Comparison of ENCODE assay signal across 10 cellular contexts in the genomic region with DNA sequence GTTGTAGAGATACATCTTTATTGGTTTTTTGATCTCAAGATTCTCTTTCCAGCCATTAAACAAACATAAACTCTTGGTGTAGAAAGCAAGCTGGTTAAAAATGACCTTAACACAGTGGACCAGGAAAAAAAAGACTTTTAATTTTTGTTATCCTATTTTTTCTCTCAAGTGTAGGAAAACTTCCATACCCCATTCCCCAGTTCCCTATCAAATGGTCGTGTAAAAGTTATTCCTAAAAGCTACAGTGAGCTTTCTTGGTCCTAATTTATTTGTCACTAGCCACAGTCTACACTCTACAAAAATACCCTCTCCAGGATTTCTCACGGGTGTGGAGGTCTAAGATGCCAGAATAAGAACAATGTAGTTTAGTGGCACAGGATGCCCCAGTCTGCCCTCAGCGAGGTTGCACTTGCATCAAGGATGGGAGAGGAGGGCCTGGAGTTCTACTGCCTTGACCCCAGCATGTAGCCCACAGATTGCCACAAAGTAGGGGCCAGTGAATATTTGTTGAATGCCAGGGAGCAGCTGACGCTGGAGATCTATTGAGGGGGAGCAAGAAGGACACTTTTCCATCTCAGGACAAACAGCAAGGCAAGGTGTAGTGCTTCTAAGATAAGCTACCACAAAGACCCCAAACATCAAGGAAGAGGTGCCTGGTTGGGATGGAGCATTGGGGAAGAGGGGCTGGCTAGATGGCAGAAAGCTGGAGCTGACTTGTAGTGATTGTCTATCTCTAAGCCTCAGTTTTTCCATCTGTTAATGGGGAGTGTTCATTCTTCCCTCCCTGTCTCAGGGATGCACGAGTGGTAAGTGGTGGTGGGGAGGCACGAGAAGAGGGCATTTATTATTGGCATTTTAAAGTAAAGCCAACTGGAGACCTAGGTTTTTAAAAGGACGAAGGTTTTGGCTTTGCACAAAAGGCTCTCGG. TPM values are rescaled to one million over a fixed set of nuclear protein-coding genes. Genes with fewer than 3 reads are reported as not detected.
DNase-seq lines count a peak whose midpoint lies in the region; ATAC-seq, FAIRE-seq and TF ChIP-seq lines count a peak whose summit lies in the region.
"Had no signal": no experiment of that assay in that cellular context is flagged by ENCODE, and none has a peak within 500 bp of the region (broad histone marks: within the 10 kb centered on the region; RNA-seq: fewer than 3 reads in every experiment).

No MANE protein-coding gene starts in this region.

- H3K36me3 Mint-ChIP-seq in mesothelial cell of epicardium: no peaks in the 10 kb centered on the region

- no peak for TF ChIP-seq POLR2A in K562 (conservative IDR thresholded peaks at IDR 0.05)

- DNase-seq in stimulated activated naive CD8-positive, alpha-beta T cell treated with anti-CD3 and anti-CD28 coated beads, Interleukin-15, amount 100 ng/mL, for 72 hours: no peak
- no peak for DNase-seq in stimulated activated naive CD8-positive, alpha-beta T cell treated with anti-CD3 and anti-CD28 coated beads, Interleukin-15, Interleukin-2, amounts not matched to agents 100 U/mL and 50 U/mL, for 24 hours
- DNase-seq in K562 (ENCODE audit: extremely low read depth in 1 of 4, low spot score in 3 of 4): no peak
- no peak for DNase-seq in mesothelial cell of epicardium (ENCODE audit: low spot score in 2 of 2, unreplicated experiment in 2 of 2)
- DNase-seq in activated CD4-positive, CD25-positive, alpha-beta regulatory T cell (lab: John Stamatoyannopoulos, UW): no peak
- DNase-seq in globus pallidus (ENCODE audit: low spot score): no peak
- DNase-seq: activated effector memory CD4-positive, alpha-beta T cell treated with Interleukin-2 at 50 U/mL for 16 hours; effector CD4-positive, alpha-beta T cell had no signal

- BruUV-seq in K562 (replicated peaks; lab: Mats Ljungman, UMichigan): TSS peak; percentile 39

- CTCF ChIA-PET in K562 (lab: Yijun Ruan, JAX; ENCODE audit: low intra/inter-chr PET ratio): no interaction called here

- FAIRE-seq in K562 (lab: Jason Lieb, UNC): no peak

- H3K4me3 ChIP-seq in K562: peak overlapping the region; percentile 80
- peak overlapping the region; percentile 61 for H3K4me3 ChIP-seq in urinary bladder (ENCODE audit: low read depth, low read length)

- H3K9me1 ChIP-seq in K562 (ENCODE audit: control insufficient read depth, insufficient read depth, low read length): peaks cover 4% of the 10 kb centered on the region

- peak overlapping the region; percentile 82 for H2AFZ ChIP-seq in K562 (ENCODE audit: low read depth, low read length)

- H3K27me3 Mint-ChIP-seq in stimulated activated naive CD8-positive, alpha-beta T cell treated with anti-CD3 and anti-CD28 coated beads, Interleukin-15, amount 100 ng/mL, for 72 hours: peaks cover 90% of the 10 kb centered on the region
- H3K27me3 Mint-ChIP-seq in mesothelial cell of epicardium (ENCODE audit: low read depth): peaks cover 23% of the 10 kb centered on the region

- peak overlapping the region; percentile 4 to 25 for H3K4me3 Mint-ChIP-seq in stimulated activated naive CD8-positive, alpha-beta T cell treated with anti-CD3 and anti-CD28 coated beads, Interleukin-15, amount 100 ng/mL, for 72 hours
- H3K4me3 Mint-ChIP-seq in mesothelial cell of epicardium: peak overlapping the region; percentile 83

- POLR2A ChIA-PET in K562 (lab: Yijun Ruan, JAX): interaction anchor here (0.6 to 8.9 kb wide), 19 partner anchors 7 to 551 kb away, joined by 3 to 92 read pairs (median 4); partner anchors contain the start of gene TRIT1

- peaks cover 42 to 44% of the 10 kb centered on the region in 2 experiments; a peak in 4 of 5 replicates for H3K4me1 ChIP-seq in K562 (replicated peaks in 1 of 2; ENCODE audit: control insufficient read depth in 2 of 2, insufficient read depth in 2 of 2, low read length in 2 of 2)
- H3K4me1 ChIP-seq in urinary bladder (ENCODE audit: insufficient read depth): peaks cover 1% of the 10 kb centered on the region

- TF ChIP-seq CTCF in K562 (IDR thresholded peaks at IDR 0.05 in 2 of 3, conservative IDR thresholded peaks at IDR 0.05 in 1 of 3; ENCODE audit: insufficient read depth in 2 of 3, low read depth in 1 of 3, low read length in 3 of 3) (no peak), mesothelial cell of epicardium (IDR thresholded peaks at IDR 0.05; ENCODE audit: unreplicated experiment) (no peak)

- no peaks in the 10 kb centered on the region for H4K20me1 ChIP-seq in K562 (replicated peaks; ENCODE audit: control insufficient read depth, insufficient read depth, low read length)

- in situ Hi-C loops in K562 (cut with MboI): no loop called here

- H3K9me3 ChIP-seq in K562 (replicated peaks; ENCODE audit: control insufficient read depth, insufficient read depth, low read depth, low read length): 0 out of 2 replicates have a peak, but pooled peaks cover 2% of the 10 kb centered on the region

- peak overlapping the region; percentile 88 to 97; a peak in 3 of 4 replicates for H3K9ac ChIP-seq in K562 (ENCODE audit: insufficient read depth in 1 of 2, low read depth in 2 of 2, low read length in 2 of 2)

- H3K4me1 Mint-ChIP-seq in stimulated activated naive CD8-positive, alpha-beta T cell treated with anti-CD3 and anti-CD28 coated beads, Interleukin-15, amount 100 ng/mL, for 72 hours: peaks cover 12% of the 10 kb centered on the region
- H3K4me1 Mint-ChIP-seq in mesothelial cell of epicardium: peaks cover 39% of the 10 kb centered on the region

- H3K27ac ChIP-seq in K562 (ENCODE audit: extremely low read depth, low read depth, low read length) (peak overlapping the region; percentile 79), urinary bladder (ENCODE audit: low read depth) (no peak overlapping the region)

- no peaks in the 10 kb centered on the region for H3K9me3 Mint-ChIP-seq in stimulated activated naive CD8-positive, alpha-beta T cell treated with anti-CD3 and anti-CD28 coated beads, Interleukin-15, amount 100 ng/mL, for 72 hours
- H3K9me3 Mint-ChIP-seq in mesothelial cell of epicardium: no peaks in the 10 kb centered on the region

- TF ChIP-seq RAD21 in K562 (CRISPR knock-in tag; conservative IDR thresholded peaks at IDR 0.05 in 1 of 2, IDR thresholded peaks at IDR 0.05 in 1 of 2): no peak

- WGBS in K562 (ENCODE audit: insufficient coverage, low coverage, missing lambda C conversion rate): 39% methylated on average over 8 of the region's 8 CpGs
- WGBS in urinary bladder: 73% methylated on average over 8 of the region's 8 CpGs

- H3K27me3 ChIP-seq in K562 (ENCODE audit: control insufficient read depth in 2 of 2, insufficient read depth in 2 of 2, low read length in 2 of 2): peaks cover 3 to 14% of the 10 kb centered on the region in 2 experiments

- H3K36me3 ChIP-seq in K562 (ENCODE audit: control insufficient read depth, insufficient read depth, low read length): no peaks in the 10 kb centered on the region; the same call in 2 of the 3 replicates
- H3K36me3 ChIP-seq in urinary bladder (ENCODE audit: insufficient read depth): no peaks in the 10 kb centered on the region

- peak overlapping the region; percentile 86 for H3K4me2 ChIP-seq in K562 (ENCODE audit: insufficient read depth, low read length)

- ATAC-seq in stimulated activated naive CD8-positive, alpha-beta T cell treated with anti-CD3 and anti-CD28 coated beads, Interleukin-15, amount 100 ng/mL, for 72 hours: no peak
- no peak for ATAC-seq in stimulated activated naive CD8-positive, alpha-beta T cell treated with anti-CD3 and anti-CD28 coated beads, Interleukin-15, Interleukin-2, amounts not matched to agents 100 U/mL and 50 U/mL, for 24 hours
- no peak for ATAC-seq in K562
- ATAC-seq in HG03565 (IDR thresholded peaks at IDR 0.05; ENCODE audit: unreplicated experiment): no peak

- H3K79me2 ChIP-seq in K562 (ENCODE audit: control insufficient read depth, insufficient read depth, low read length): peaks cover 23% of the 10 kb centered on the region

- H3K27ac Mint-ChIP-seq in stimulated activated naive CD8-positive, alpha-beta T cell treated with anti-CD3 and anti-CD28 coated beads, Interleukin-15, amount 100 ng/mL, for 72 hours: no peak overlapping the region
- H3K27ac Mint-ChIP-seq in mesothelial cell of epicardium: peak overlapping the region; percentile 71

- no peak for TF ChIP-seq EP300 in K562 (IDR thresholded peaks at IDR 0.05; ENCODE audit: low read length)

- intact Hi-C loops in K562 (cut with micrococcal nuclease): loop anchor here (5.0 kb wide), 1 partner anchor 68 kb away; no protein-coding TSS in a partner anchor

RNA-seq across cellular contexts. Expression of gene MYCL, which starts 1.8 kb away (rescaled TPM):
- total RNA-seq in K562 (2011; cell fraction: chromatin; rRNA removed; ENCODE audit: low replicate concordance): 17.1 and 25.1 TPM in 2 replicates
- total RNA-seq in K562 (2011; cell fraction: nucleolus; rRNA removed): 30.7 and 32.6 TPM in 2 replicates
- total RNA-seq in K562 (2011; cell fraction: nucleoplasm; rRNA removed): 27.3 and 29.5 TPM in 2 replicates
- total RNA-seq in K562 (2014; rRNA removed) (18.8 and 22.5 TPM in 2 replicates), K562 (2014; rRNA removed; fragmentation: Illumina TruSeq; extraction: Trizol) (12.8 and 13.2 TPM in 2 replicates), K562 (2015; rRNA removed; fragmentation: Illumina TruSeq; extraction: Trizol) (3.8 and 4.3 TPM in 2 replicates), K562 (2021) (19.7 and 22.0 TPM in 2 replicates), mesothelial cell of epicardium (25.0 to 27.2 TPM (median 25.5 TPM) in 3 replicates), urinary bladder (35.1 TPM)
- polyA plus RNA-seq in K562 (2011; rRNA removed) (11.2 and 14.9 TPM in 2 replicates), K562 (2014; fragmentation: Illumina TruSeq; extraction: Trizol) (14.7 and 15.4 TPM in 2 replicates), K562 (2014; fragmentation: Nextera tagmentation; extraction: Ambion mirVana) (1 to 10 TPM; 3.5 to 4.0 TPM), K562 (2014; rRNA removed) (17.1 and 18.2 TPM in 2 replicates), urinary bladder (5.5 TPM)
- polyA plus RNA-seq in K562 (2011; cell fraction: cytosol; rRNA removed): 12.4 and 15.8 TPM in 2 replicates
- 12.3 and 20.0 TPM in 2 replicates for polyA plus RNA-seq in K562 (2011; cell fraction: nucleus; rRNA removed)
- 6.2 and 30.6 TPM in 2 replicates for polyA plus RNA-seq in K562 (2012)
- 12.1 and 17.8 TPM in 2 replicates for polyA minus RNA-seq in K562 (2011; rRNA and poly(A)+ RNA removed)
- polyA minus RNA-seq in K562 (2011; cell fraction: cytosol; rRNA and poly(A)+ RNA removed): 6.6 and 8.7 TPM in 2 replicates
- polyA minus RNA-seq in K562 (2011; cell fraction: nucleus; rRNA and poly(A)+ RNA removed): 15.6 and 34.1 TPM in 2 replicates

RNA-seq across cellular contexts. Expression of gene TRIT1, which starts 16.6 kb away (rescaled TPM):
- total RNA-seq in K562 (2011; cell fraction: chromatin; rRNA removed; ENCODE audit: low replicate concordance): 76.0 and 139 TPM in 2 replicates
- 71.9 and 78.4 TPM in 2 replicates for total RNA-seq in K562 (2011; cell fraction: nucleolus; rRNA removed)
- total RNA-seq in K562 (2011; cell fraction: nucleoplasm; rRNA removed): 85.4 and 109 TPM in 2 replicates
- 67.5 and 71.3 TPM in 2 replicates for total RNA-seq in K562 (2014; rRNA removed)
- total RNA-seq in K562 (2014; rRNA removed; fragmentation: Illumina TruSeq; extraction: Trizol): 84.0 and 103 TPM in 2 replicates
- 66.7 and 67.6 TPM in 2 replicates for total RNA-seq in K562 (2015; rRNA removed; fragmentation: Illumina TruSeq; extraction: Trizol)
- total RNA-seq in K562 (2021): 57.5 and 58.4 TPM in 2 replicates
- 87.3 and 88.3 TPM in 2 replicates for polyA plus RNA-seq in K562 (2011; rRNA removed)
- 24.8 and 44.1 TPM in 2 replicates for polyA plus RNA-seq in K562 (2011; cell fraction: cytosol; rRNA removed)
- polyA plus RNA-seq in K562 (2011; cell fraction: nucleus; rRNA removed): 69.2 and 92.0 TPM in 2 replicates
- 45.6 and 47.5 TPM in 2 replicates for polyA plus RNA-seq in K562 (2012)
- polyA plus RNA-seq in K562 (2014; fragmentation: Illumina TruSeq; extraction: Trizol): 75.1 and 76.5 TPM in 2 replicates
- polyA plus RNA-seq in K562 (2014; fragmentation: Nextera tagmentation; extraction: Ambion mirVana): 10 to 100 TPM; 27.9 to 58.3 TPM
- polyA plus RNA-seq in K562 (2014; rRNA removed): 66.4 and 72.1 TPM in 2 replicates
- 103 and 116 TPM in 2 replicates for polyA minus RNA-seq in K562 (2011; rRNA and poly(A)+ RNA removed)
- 36.2 and 48.7 TPM in 2 replicates for polyA minus RNA-seq in K562 (2011; cell fraction: cytosol; rRNA and poly(A)+ RNA removed)
- 78.8 and 98.3 TPM in 2 replicates for polyA minus RNA-seq in K562 (2011; cell fraction: nucleus; rRNA and poly(A)+ RNA removed)
- 38.6 to 40.3 TPM (median 39.5 TPM) in 3 replicates for total RNA-seq in mesothelial cell of epicardium
- 45.4 TPM for total RNA-seq in urinary bladder
- polyA plus RNA-seq in urinary bladder: 14.5 TPM

RNA-seq across cellular contexts. Expression of gene MFSD2A, which starts 55.1 kb away (rescaled TPM):
- total RNA-seq in K562 (2011; cell fraction: chromatin; rRNA removed; ENCODE audit: low replicate concordance): 0.46 TPM in 1 of 2 replicates, not detected in the other
- 0.67 TPM in 1 of 2 replicates, not detected in the other for total RNA-seq in K562 (2011; cell fraction: nucleolus; rRNA removed)
- total RNA-seq in K562 (2011; cell fraction: nucleoplasm; rRNA removed): 0.37 TPM in 1 of 2 replicates, not detected in the other
- total RNA-seq in K562 (2014; rRNA removed): not detected in 2 replicates
- 0.07 TPM in 1 of 2 replicates, not detected in the other for total RNA-seq in K562 (2014; rRNA removed; fragmentation: Illumina TruSeq; extraction: Trizol)
- total RNA-seq in K562 (2015; rRNA removed; fragmentation: Illumina TruSeq; extraction: Trizol): 0.40 TPM in 1 of 2 replicates, not detected in the other
- 0.18 and 0.33 TPM in 2 replicates for total RNA-seq in K562 (2021)
- polyA plus RNA-seq in K562 (2011; rRNA removed): 0.06 and 0.19 TPM in 2 replicates
- polyA plus RNA-seq in K562 (2011; cell fraction: cytosol; rRNA removed): 0.10 and 0.13 TPM in 2 replicates
- 0.51 and 0.67 TPM in 2 replicates for polyA plus RNA-seq in K562 (2011; cell fraction: nucleus; rRNA removed)
- 0.04 and 0.14 TPM in 2 replicates for polyA plus RNA-seq in K562 (2012)
- 0.11 and 0.15 TPM in 2 replicates for polyA plus RNA-seq in K562 (2014; fragmentation: Illumina TruSeq; extraction: Trizol)
- not detected for polyA plus RNA-seq in K562 (2014; fragmentation: Nextera tagmentation; extraction: Ambion mirVana)
- polyA plus RNA-seq in K562 (2014; rRNA removed): not detected in 2 replicates
- polyA minus RNA-seq in K562 (2011; rRNA and poly(A)+ RNA removed): 0.35 TPM in 1 of 2 replicates, not detected in the other
- polyA minus RNA-seq in K562 (2011; cell fraction: cytosol; rRNA and poly(A)+ RNA removed): not detected in 2 replicates
- polyA minus RNA-seq in K562 (2011; cell fraction: nucleus; rRNA and poly(A)+ RNA removed): 0.78 TPM in 1 of 2 replicates, not detected in the other
- 5.7 to 6.9 TPM (median 6.1 TPM) in 3 replicates for total RNA-seq in mesothelial cell of epicardium
- 0.95 TPM for total RNA-seq in urinary bladder
- 3.5 TPM for polyA plus RNA-seq in urinary bladder
